Comparison of ENCODE assay signal across 20 cellular contexts in genomic region chr2:8604262-8604661, GRCh38.
"Had no signal": no experiment of that assay in that cellular context is flagged by ENCODE, and none has a peak within 500 bp of the region (broad histone marks: within the 10 kb centered on the region; RNA-seq: fewer than 3 reads in every experiment).

No MANE protein-coding gene starts in this region.

- H3K36me3 Mint-ChIP-seq: natural killer cell had no signal

- H3K9me3 Mint-ChIP-seq: endodermal cell, natural killer cell, neural crest cell had no signal

- H3K27ac ChIP-seq: colonic mucosa, right atrium auricular region, sigmoid colon, skin epidermis, stomach, thoracic aorta, transverse colon had no signal

- H3K27me3 ChIP-seq: colonic mucosa, right atrium auricular region, sigmoid colon, stomach, transverse colon had no signal

- H3K4me3 ChIP-seq: colonic mucosa, right atrium auricular region, sigmoid colon, skin epidermis, stomach, thoracic aorta, transverse colon had no signal

- H3K4me3 Mint-ChIP-seq: endodermal cell, natural killer cell, neural crest cell had no signal

- H3K27ac Mint-ChIP-seq: endodermal cell, natural killer cell had no signal

- DNase-seq: colonic mucosa; dermis blood vessel endothelial cell; endodermal cell; erythroblast; foreskin melanocyte; hippocampal formation; kidney glomerular epithelial cell; mesendoderm; natural killer cell; posterior cingulate gyrus; sigmoid colon; stimulated activated CD4-positive, alpha-beta T cell treated with anti-CD3 and anti-CD28 coated beads, Interleukin-2, amount 100 ng/mL, for 24 hours; stimulated activated naive CD4-positive, alpha-beta T cell; stomach; substantia nigra; transverse colon had no signal

- H3K4me1 ChIP-seq: colonic mucosa, right atrium auricular region, sigmoid colon, stomach had no signal

- H3K4me1 Mint-ChIP-seq: neural crest cell had no signal

- H3K36me3 ChIP-seq: colonic mucosa, right atrium auricular region, sigmoid colon, stomach, thoracic aorta, transverse colon had no signal

- ATAC-seq: natural killer cell had no signal

- H3K9me3 ChIP-seq: colonic mucosa, right atrium auricular region, sigmoid colon, stomach, thoracic aorta, transverse colon had no signal
